In the genomic region with DNA sequence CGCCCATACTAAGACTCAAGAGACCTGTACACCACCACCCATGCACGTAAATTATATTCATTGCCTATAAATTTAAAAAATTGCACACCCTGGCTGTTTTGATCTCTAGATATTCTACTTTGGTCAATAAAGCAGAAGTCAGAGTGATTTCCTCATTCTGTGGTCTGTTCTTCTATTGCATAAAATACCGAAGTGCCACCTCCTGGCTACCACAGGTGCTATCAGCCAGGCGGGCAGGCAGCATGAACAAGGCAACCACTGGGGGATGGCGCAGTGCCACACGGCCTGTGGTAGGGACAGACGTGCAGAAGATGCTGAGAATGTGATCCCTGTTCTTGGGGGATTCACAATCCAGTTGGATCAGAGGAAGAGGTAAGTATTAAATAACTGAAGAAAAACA, we compare ENCODE assay signal across 9 cellular contexts.
DNase-seq lines count a peak whose midpoint lies in the region; ATAC-seq and TF ChIP-seq lines count a peak whose summit lies in the region.
"Had no signal": no experiment of that assay in that cellular context is flagged by ENCODE, and none has a peak within 500 bp of the region (broad histone marks: within the 10 kb centered on the region; RNA-seq: fewer than 3 reads in every experiment).

No MANE protein-coding gene starts in this region.

- POLR2A ChIA-PET in HEK293T (lab: Yijun Ruan, JAX): no interaction called here

- H3K4me1 Mint-ChIP-seq in activated naive CD4-positive, alpha-beta T cell treated with anti-CD3 and anti-CD28 coated beads, Interleukin-2, amount 10 ng/mL, durations not matched to agents 7 days and 5 days: peaks cover 6% of the 10 kb centered on the region

- no peaks in the 10 kb centered on the region for H3K36me3 Mint-ChIP-seq in activated naive CD4-positive, alpha-beta T cell treated with anti-CD3 and anti-CD28 coated beads, Interleukin-2, amount 10 ng/mL, durations not matched to agents 7 days and 5 days

- TF ChIP-seq CTCF in GM12865 (IDR thresholded peaks at IDR 0.05; ENCODE audit: insufficient read depth, low read depth, low read length, missing control alignments) (peak; percentile 54), HL-60 (IDR thresholded peaks at IDR 0.05; ENCODE audit: insufficient read depth, low read length) (peak; percentile 37), right lobe of liver (IDR thresholded peaks at IDR 0.05) (peak; percentile 34 to 44 (median 40))

- no peak for TF ChIP-seq POLR2A in right lobe of liver (IDR thresholded peaks at IDR 0.05)

- no peak overlapping the region for H3K27ac ChIP-seq in HL-60 (replicated peaks)
- no peak overlapping the region for H3K27ac ChIP-seq in right lobe of liver
- H3K27ac ChIP-seq: SK-N-MC had no signal

- no peaks in the 10 kb centered on the region for H3K36me3 ChIP-seq in right lobe of liver

- H3K27me3 ChIP-seq in HL-60 (ENCODE audit: insufficient read depth, poor library complexity, severe bottlenecking) (peaks cover 30% of the 10 kb centered on the region), right lobe of liver (no peaks in the 10 kb centered on the region)

- H3K27me3 Mint-ChIP-seq in activated naive CD4-positive, alpha-beta T cell treated with anti-CD3 and anti-CD28 coated beads, Interleukin-2, amount 10 ng/mL, durations not matched to agents 7 days and 5 days: peaks cover 8% of the 10 kb centered on the region

- no peak overlapping the region for H3K4me3 Mint-ChIP-seq in activated naive CD4-positive, alpha-beta T cell treated with anti-CD3 and anti-CD28 coated beads, Interleukin-2, amount 10 ng/mL, durations not matched to agents 7 days and 5 days

- intact Hi-C loops in right lobe of liver (cut with DNase I): no loop called here

- H3K9me3 Mint-ChIP-seq in activated naive CD4-positive, alpha-beta T cell treated with anti-CD3 and anti-CD28 coated beads, Interleukin-2, amount 10 ng/mL, durations not matched to agents 7 days and 5 days: no peaks in the 10 kb centered on the region

- CTCF ChIA-PET in activated naive CD4-positive, alpha-beta T cell treated with anti-CD3 and anti-CD28 coated beads, Interleukin-2, amount 10 ng/mL, durations not matched to agents 7 days and 5 days (lab: Charles Lee): interaction anchor here (0.6 to 2.6 kb wide), 5 partner anchors 58 to 125 kb away, joined by 3 to 18 read pairs (median 5); a partner anchor contains a TSS
- CTCF ChIA-PET in HEK293T (lab: Yijun Ruan, JAX): no interaction called here

- no peaks in the 10 kb centered on the region for H3K9me3 ChIP-seq in right lobe of liver

- H3K4me3 ChIP-seq in GM12865 (ENCODE audit: low read depth, low read length) (no peak overlapping the region), HL-60 (replicated peaks; ENCODE audit: insufficient read depth, low read length) (no peak overlapping the region), right lobe of liver (no peak overlapping the region)
- H3K4me3 ChIP-seq: SK-N-MC had no signal

- WGBS in right lobe of liver (ENCODE audit: insufficient coverage, low coverage, low lambda C conversion rate, missing lambda C conversion rate): 34% methylated on average over 7 of the region's 7 CpGs

- H3K27ac Mint-ChIP-seq in activated naive CD4-positive, alpha-beta T cell treated with anti-CD3 and anti-CD28 coated beads, Interleukin-2, amount 10 ng/mL, durations not matched to agents 7 days and 5 days: no peak overlapping the region

- ATAC-seq in right lobe of liver (peak; percentile 84 to 94 (median 88)), HG02840 (IDR thresholded peaks at IDR 0.05; ENCODE audit: low FRiP score, unreplicated experiment) (no peak)

- peak; percentile 74 for DNase-seq in GM12865 (ENCODE audit: low read depth)
- DNase-seq in HL-60 (ENCODE audit: low read depth in 1 of 2, low spot score in 1 of 2): peak; percentile 21 to 87
- DNase-seq in SW480 (ENCODE audit: low spot score): peak; percentile 75
- DNase-seq in activated naive CD4-positive, alpha-beta T cell treated with anti-CD3 and anti-CD28 coated beads, Interleukin-2, amount 10 ng/mL, durations not matched to agents 7 days and 5 days: peak; percentile 82
- DNase-seq in right lobe of liver: peak; percentile 70 to 82 (median 76)
- peak; percentile 37 to 76 (median 59) for DNase-seq in stimulated activated naive CD4-positive, alpha-beta T cell (lab: John Stamatoyannopoulos, UW)
- DNase-seq in HEK293T (ENCODE audit: extremely low spot score): no peak

- H3K4me1 ChIP-seq in right lobe of liver: no peaks in the 10 kb centered on the region

TF ChIP-seq in HEK293T, 16 proteins besides CTCF, POLR2A, EP300 and RAD21:
- TF ChIP-seq SUZ12 (IDR thresholded peaks at IDR 0.05) (no peak), ARNT (IDR thresholded peaks at IDR 0.05) (no peak), ELF4 (IDR thresholded peaks at IDR 0.05) (no peak), NFRKB (IDR thresholded peaks at IDR 0.05) (no peak), ZNF384 (IDR thresholded peaks at IDR 0.05) (no peak)
